ENCODE assay signal across 8 cellular contexts in genomic region chr12:107402041-107403022, GRCh38.
DNase-seq lines count a peak whose midpoint lies in the region; ATAC-seq and TF ChIP-seq lines count a peak whose summit lies in the region.

No MANE protein-coding gene starts in this region.

- H3K9me3 Mint-ChIP-seq in activated T-helper 2 cell treated with anti-CD3 and anti-CD28 coated beads, Interferon-gamma antibody, Interleukin-2, Interleukin-4, amounts not matched to agents 10 μg/mL and 5 μg/mL and 100 μg/mL, durations not matched to agents 14 hours and 24 hours and 36 hours, result no peaks in the 10 kb centered on the region
- no peaks in the 10 kb centered on the region for H3K9me3 Mint-ChIP-seq in glutamatergic neuron (ENCODE audit: unreplicated experiment)

- H3K36me3 Mint-ChIP-seq in activated T-helper 2 cell treated with anti-CD3 and anti-CD28 coated beads, Interferon-gamma antibody, Interleukin-2, Interleukin-4, amounts not matched to agents 10 μg/mL and 5 μg/mL and 100 μg/mL, durations not matched to agents 14 hours and 24 hours and 36 hours (ENCODE audit: low read depth), result no peaks in the 10 kb centered on the region
- H3K36me3 Mint-ChIP-seq in glutamatergic neuron (ENCODE audit: unreplicated experiment), result no peaks in the 10 kb centered on the region

- intact Hi-C loops in activated T-helper 2 cell treated with anti-CD3 and anti-CD28 coated beads, Interferon-gamma antibody, Interleukin-2, Interleukin-4, amounts not matched to agents 10 μg/mL and 5 μg/mL and 100 μg/mL, durations not matched to agents 14 hours and 24 hours and 36 hours (cut with micrococcal nuclease), result loop anchor here (1.0 to 10.0 kb wide), 5 partner anchors 30 to 270 kb away; a partner anchor contains a TSS

- H3K27ac Mint-ChIP-seq in activated T-helper 2 cell treated with anti-CD3 and anti-CD28 coated beads, Interferon-gamma antibody, Interleukin-2, Interleukin-4, amounts not matched to agents 10 μg/mL and 5 μg/mL and 100 μg/mL, durations not matched to agents 14 hours and 24 hours and 36 hours, result no peak overlapping the region
- H3K27ac Mint-ChIP-seq in glutamatergic neuron (ENCODE audit: unreplicated experiment), result no peak overlapping the region

- no peak for ATAC-seq in GM19328 (IDR thresholded peaks at IDR 0.05; ENCODE audit: unreplicated experiment)
- no peak for ATAC-seq in GM18868 (IDR thresholded peaks at IDR 0.05; ENCODE audit: unreplicated experiment)

- H3K27ac ChIP-seq in RWPE1, result peak overlapping the region; percentile 14; the same call in 1 of the 2 replicates

- H3K4me3 Mint-ChIP-seq in activated T-helper 2 cell treated with anti-CD3 and anti-CD28 coated beads, Interferon-gamma antibody, Interleukin-2, Interleukin-4, amounts not matched to agents 10 μg/mL and 5 μg/mL and 100 μg/mL, durations not matched to agents 14 hours and 24 hours and 36 hours (ENCODE audit: low read depth), result no peak overlapping the region
- H3K4me3 Mint-ChIP-seq in glutamatergic neuron (ENCODE audit: unreplicated experiment), result no peak overlapping the region

- peaks cover 19% of the 10 kb centered on the region for H3K4me1 Mint-ChIP-seq in activated T-helper 2 cell treated with anti-CD3 and anti-CD28 coated beads, Interferon-gamma antibody, Interleukin-2, Interleukin-4, amounts not matched to agents 10 μg/mL and 5 μg/mL and 100 μg/mL, durations not matched to agents 14 hours and 24 hours and 36 hours (ENCODE audit: low read depth)
- H3K4me1 Mint-ChIP-seq in glutamatergic neuron (ENCODE audit: low read depth, unreplicated experiment), result no peaks in the 10 kb centered on the region

- POLR2A ChIA-PET in RWPE1 (lab: Yijun Ruan, JAX; ENCODE audit: low non-redundant PET), result no interaction called here

- CTCF ChIA-PET in RWPE1 (lab: Yijun Ruan, JAX), result interaction anchor here (0.5 to 2.5 kb wide), 12 partner anchors 11 to 277 kb away, joined by 3 to 28 read pairs (median 4); a partner anchor contains a TSS

- TF ChIP-seq CTCF in RWPE1 (conservative IDR thresholded peaks at IDR 0.05; ENCODE audit: low read depth) (peak; percentile 74), glutamatergic neuron (IDR thresholded peaks at IDR 0.05; ENCODE audit: partially characterized antibody, unreplicated experiment) (peak; percentile 50)

- no peaks in the 10 kb centered on the region for H3K27me3 Mint-ChIP-seq in activated T-helper 2 cell treated with anti-CD3 and anti-CD28 coated beads, Interferon-gamma antibody, Interleukin-2, Interleukin-4, amounts not matched to agents 10 μg/mL and 5 μg/mL and 100 μg/mL, durations not matched to agents 14 hours and 24 hours and 36 hours (ENCODE audit: low read depth)
- H3K27me3 Mint-ChIP-seq in glutamatergic neuron (ENCODE audit: unreplicated experiment), result peaks cover 3% of the 10 kb centered on the region

- DNase-seq in EH (ENCODE audit: low read depth) (peak; percentile 64), HuH-7.5 (ENCODE audit: low spot score) (peak; percentile 11), RWPE1 (ENCODE audit: low spot score) (peak; percentile 70), glutamatergic neuron (peak; percentile 64)
- DNase-seq in activated T-helper 2 cell treated with anti-CD3 and anti-CD28 coated beads, Interferon-gamma antibody, Interleukin-2, Interleukin-4, amounts not matched to agents 10 μg/mL and 5 μg/mL and 100 μg/mL, durations not matched to agents 14 hours and 24 hours and 36 hours (ENCODE audit: low spot score), result peak; percentile 40
- peak; percentile 74 for DNase-seq in stimulated activated CD4-positive, alpha-beta T cell treated with anti-CD3 and anti-CD28 coated beads, Interleukin-15, amount 100 ng/mL, for 24 hours

Comparison
In these comparisons a context has a peak if more than half of its experiments do, and no peak if none do; other contexts are left out.
1. DNase-seq: peak in every context shown above with its lines; median percentile 74 in stimulated activated CD4-positive, alpha-beta T cell treated with anti-CD3 and anti-CD28 coated beads, Interleukin-15, amount 100 ng/mL, for 24 hours; 70 in RWPE1; 64 in EH; 64 in glutamatergic neuron; 40 in activated T-helper 2 cell treated with anti-CD3 and anti-CD28 coated beads, Interferon-gamma antibody, Interleukin-2, Interleukin-4, amounts not matched to agents 10 μg/mL and 5 μg/mL and 100 μg/mL, durations not matched to agents 14 hours and 24 hours and 36 hours; 11 in HuH-7.5.